Comparison of ENCODE assay signal across 2 cellular contexts in the genomic region with DNA sequence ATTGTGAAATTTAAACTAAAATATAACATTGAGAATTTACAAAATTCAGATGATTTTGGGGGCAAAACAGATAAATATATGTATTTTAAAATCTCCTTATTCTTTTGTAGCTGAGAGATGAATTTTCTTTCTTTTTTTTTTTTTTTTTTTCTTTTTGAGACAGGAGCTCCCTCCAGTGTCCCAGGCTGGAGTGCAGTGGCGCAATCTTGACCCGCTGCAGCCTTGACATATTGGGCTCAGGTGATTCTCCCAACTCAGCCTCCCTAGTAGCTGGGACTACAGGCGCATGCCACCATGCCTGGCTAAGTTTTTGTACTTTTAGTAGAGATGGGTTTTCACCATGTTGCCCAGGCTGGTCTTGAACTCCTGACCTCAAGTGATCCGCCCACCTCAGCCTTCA. TPM values are rescaled to one million over a fixed set of nuclear protein-coding genes. Genes with fewer than 3 reads are reported as not detected.
"Had no signal": no experiment of that assay in that cellular context is flagged by ENCODE, and none has a peak within 500 bp of the region (broad histone marks: within the 10 kb centered on the region; RNA-seq: fewer than 3 reads in every experiment).

No MANE protein-coding gene starts in this region.

RNA-seq across cellular contexts. Expression of a gene that starts 14.1 kb away (rescaled TPM):
- total RNA-seq: naive thymus-derived CD4-positive, alpha-beta T cell; omental fat pad had no signal
- polyA plus RNA-seq: naive thymus-derived CD4-positive, alpha-beta T cell had no signal
